ENCODE assay signal across 8 cellular contexts in the genomic region with DNA sequence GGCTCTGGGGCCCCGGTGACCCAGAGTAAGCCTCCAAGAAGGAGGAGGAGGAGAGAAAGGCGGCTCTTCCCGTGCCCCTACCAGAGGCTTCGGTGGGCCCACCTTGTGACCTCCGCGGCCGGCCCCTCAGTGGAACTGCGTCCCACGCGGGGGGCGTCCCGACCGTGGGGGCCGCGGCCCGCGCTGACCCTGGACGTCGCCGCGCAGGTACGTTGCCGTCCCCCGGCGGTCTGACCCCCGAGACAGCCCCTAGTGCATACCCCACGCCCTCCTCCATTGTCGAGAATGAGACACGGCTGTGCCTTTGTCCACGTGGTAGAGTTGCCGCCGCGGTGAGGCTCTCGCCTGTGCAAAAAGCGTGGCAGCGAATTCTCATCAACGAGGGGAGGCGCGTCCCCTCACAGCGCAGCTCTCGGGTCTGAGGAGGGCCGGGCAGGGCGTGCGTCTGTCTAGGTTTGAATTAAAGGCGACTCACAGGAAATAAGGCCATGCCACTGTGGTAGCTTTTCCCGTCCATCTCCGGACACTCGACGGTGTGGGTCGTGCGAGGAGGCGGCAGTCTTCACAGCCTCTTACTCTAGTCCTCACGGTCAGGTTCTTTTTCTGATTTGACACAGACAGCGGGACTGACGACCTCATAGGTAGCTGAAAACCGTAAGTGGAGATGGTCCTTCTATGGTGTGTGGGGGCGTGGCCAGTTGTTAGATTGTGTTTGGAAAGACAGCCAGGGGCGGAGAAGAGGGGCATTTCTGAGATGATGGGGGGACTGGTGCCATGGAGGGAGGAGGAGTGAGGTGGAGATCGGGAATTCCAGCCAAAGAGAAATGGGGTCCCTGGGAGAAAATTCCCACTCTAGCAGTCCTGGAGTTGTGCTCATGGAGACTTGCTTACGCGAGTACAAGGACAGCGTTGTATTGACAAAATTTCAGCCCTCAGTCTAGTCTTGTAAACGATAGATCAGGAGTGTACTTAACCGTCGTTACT. TPM values are rescaled to one million over a fixed set of nuclear protein-coding genes. Genes with fewer than 3 reads are reported as not detected.
DNase-seq lines count a peak whose midpoint lies in the region; ATAC-seq and TF ChIP-seq lines count a peak whose summit lies in the region.

No MANE protein-coding gene starts in this region.

- no peaks in the 10 kb centered on the region for H3K9me3 Mint-ChIP-seq in mesothelial cell of epicardium

- peak overlapping the region; percentile 100 for H3K27ac Mint-ChIP-seq in mesothelial cell of epicardium

- peak; percentile 28 for ATAC-seq in HG02938 (IDR thresholded peaks at IDR 0.05; ENCODE audit: unreplicated experiment)

- H3K36me3 Mint-ChIP-seq in mesothelial cell of epicardium = no peaks in the 10 kb centered on the region

- peak overlapping the region; percentile 96 for H3K4me3 Mint-ChIP-seq in mesothelial cell of epicardium

- H3K27me3 Mint-ChIP-seq in mesothelial cell of epicardium (ENCODE audit: low read depth) = no peaks in the 10 kb centered on the region

- H3K4me1 Mint-ChIP-seq in mesothelial cell of epicardium = peaks cover 35% of the 10 kb centered on the region

- TF ChIP-seq CTCF in mesothelial cell of epicardium (IDR thresholded peaks at IDR 0.05; ENCODE audit: unreplicated experiment) = no peak

- DNase-seq in NOMO-1 treated with DMSO at 0.1 percent for 48 hours (lab: John Stamatoyannopoulos, UW; ENCODE audit: unreplicated experiment) (peak; percentile 14), NOMO-1 treated with dmso at 0.1 percent for 144 hours (lab: John Stamatoyannopoulos, UW; ENCODE audit: unreplicated experiment) (no peak), NCI-H2227 (lab: John Stamatoyannopoulos, UW; ENCODE audit: unreplicated experiment) (peak; percentile 65), mesothelial cell of epicardium (ENCODE audit: low spot score in 2 of 2, unreplicated experiment in 2 of 2) (peak in 1 of 2 experiments; percentile 60)
- DNase-seq in activated CD4-positive, alpha-beta T cell treated with anti-CD3 and anti-CD28 coated beads, Interleukin-2, amount 50 U/mL, for 48 hours = peak; percentile 66 to 74
- peak; percentile 55 for DNase-seq in effector CD4-positive, alpha-beta T cell
- peak; percentile 33 to 35 for DNase-seq in stimulated activated CD8-positive, alpha-beta memory T cell treated with anti-CD3 and anti-CD28 coated beads, Interleukin-4, amount 100 ng/mL, for 4 hours (ENCODE audit: low read depth in 2 of 2, low spot score in 1 of 2)

RNA-seq across cellular contexts. Expression of a gene that starts 0.6 kb away (rescaled TPM):
- 23.7 to 25.5 TPM (median 24.8 TPM) in 3 replicates for total RNA-seq in mesothelial cell of epicardium

RNA-seq across cellular contexts. Expression of a gene that starts 10.8 kb away (rescaled TPM):
- total RNA-seq in mesothelial cell of epicardium = 13.9 to 15.3 TPM (median 15.0 TPM) in 3 replicates
